Comparison of ENCODE assay signal across 18 cellular contexts in the genomic region with DNA sequence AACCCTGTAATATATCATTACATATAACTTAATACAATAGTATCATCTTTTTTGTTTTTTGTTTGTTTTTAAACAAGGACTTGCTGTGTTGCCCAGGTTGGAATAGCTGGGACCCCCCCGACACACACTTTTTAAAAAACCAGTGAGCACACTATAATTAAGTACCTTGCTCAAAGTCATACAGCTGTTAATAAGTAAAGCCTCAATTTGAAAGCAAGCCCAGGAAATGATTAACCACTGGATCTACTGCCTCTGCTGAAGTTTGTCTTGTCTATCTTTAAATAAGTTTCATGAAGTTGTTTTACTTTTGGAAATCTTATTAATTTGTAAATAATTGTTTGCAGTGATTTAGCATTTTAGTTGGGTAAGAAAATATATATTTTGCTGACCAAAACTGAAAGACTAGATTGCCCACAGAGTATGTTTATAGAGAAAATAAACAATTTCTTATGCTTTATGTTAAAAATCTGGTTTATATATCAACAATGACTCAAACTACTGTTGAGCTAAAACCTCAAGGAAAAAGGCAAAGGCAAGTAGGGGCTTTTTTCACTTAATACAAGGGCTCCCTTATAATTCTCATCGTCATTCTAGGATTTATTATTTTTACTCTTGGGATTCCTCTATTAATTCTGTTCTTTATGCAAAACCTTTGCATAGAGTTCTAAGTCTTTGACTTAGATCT. TPM values are rescaled to one million over a fixed set of nuclear protein-coding genes. Genes with fewer than 3 reads are reported as not detected.
DNase-seq lines count a peak whose midpoint lies in the region; ATAC-seq and TF ChIP-seq lines count a peak whose summit lies in the region.
"Had no signal": no experiment of that assay in that cellular context is flagged by ENCODE, and none has a peak within 500 bp of the region (broad histone marks: within the 10 kb centered on the region; RNA-seq: fewer than 3 reads in every experiment).

No MANE protein-coding gene starts in this region.

- no peak for ATAC-seq in SK-N-SH treated with all-trans-retinoic acid at 6 μM for 48 hours
- ATAC-seq in HG02840 (IDR thresholded peaks at IDR 0.05; ENCODE audit: low FRiP score, unreplicated experiment), result peak; percentile 73
- peak; percentile 92 for ATAC-seq in HG03571 (IDR thresholded peaks at IDR 0.05; ENCODE audit: unreplicated experiment)
- ATAC-seq in gastrocnemius medialis, result no peak
- ATAC-seq: activated CD8-positive, alpha-beta T cell treated with anti-CD3 and anti-CD28 coated beads, Interleukin-2, amount 10 ng/mL, durations not matched to agents 7 days and 5 days; Panc1 had no signal

- no peak overlapping the region for H3K9ac ChIP-seq in SK-N-SH
- H3K9ac ChIP-seq in MM.1S (ENCODE audit: low read length), result no peak overlapping the region

- no peak for TF ChIP-seq CTCF in SK-N-SH (IDR thresholded peaks at IDR 0.05)
- no peak for TF ChIP-seq CTCF in gastrocnemius medialis (IDR thresholded peaks at IDR 0.05 in 4 of 5, conservative IDR thresholded peaks at IDR 0.05 in 1 of 5)
- TF ChIP-seq CTCF in MM.1S (IDR thresholded peaks at IDR 0.05; ENCODE audit: low read length), result no peak

- H3K79me2 ChIP-seq in SK-N-SH (ENCODE audit: insufficient read depth) (no peaks in the 10 kb centered on the region), MM.1S (ENCODE audit: low read length) (no peaks in the 10 kb centered on the region)

- H3K4me3 ChIP-seq in SK-N-SH (ENCODE audit: low read depth in 2 of 2, low read length in 1 of 2), result no peak overlapping the region
- no peak overlapping the region for H3K4me3 ChIP-seq in gastrocnemius medialis
- H3K4me3 ChIP-seq in MM.1S (ENCODE audit: low read length), result no peak overlapping the region
- H3K4me3 ChIP-seq: sigmoid colon, tibial artery had no signal

- TF ChIP-seq POLR2A in gastrocnemius medialis (IDR thresholded peaks at IDR 0.05), result no peak

- POLR2A ChIA-PET in SK-N-SH (lab: Yijun Ruan, JAX), result no interaction called here

- no peak overlapping the region for H3K27ac ChIP-seq in SK-N-SH (ENCODE audit: low read depth in 2 of 2, low read length in 1 of 2)
- H3K27ac ChIP-seq in gastrocnemius medialis, result no peak overlapping the region
- H3K27ac ChIP-seq in MM.1S (ENCODE audit: low read length), result no peak overlapping the region
- H3K27ac ChIP-seq: 22Rv1, sigmoid colon, tibial artery had no signal

- no peak for TF ChIP-seq EP300 in SK-N-SH (IDR thresholded peaks at IDR 0.05; ENCODE audit: borderline replicate concordance in 1 of 2, low read depth in 1 of 2, low read length in 1 of 2)

- no peaks in the 10 kb centered on the region for H3K4me1 ChIP-seq in SK-N-SH (ENCODE audit: control insufficient read depth in 1 of 2, insufficient read depth in 2 of 2, low read depth in 1 of 2, low read length in 1 of 2)
- H3K4me1 ChIP-seq in gastrocnemius medialis, result no peaks in the 10 kb centered on the region
- H3K4me1 ChIP-seq in MM.1S (ENCODE audit: low read length), result no peaks in the 10 kb centered on the region
- H3K4me1 ChIP-seq: sigmoid colon, tibial artery had no signal

- H3K4me2 ChIP-seq in SK-N-SH (no peak overlapping the region), MM.1S (ENCODE audit: low read depth, low read length) (no peak overlapping the region)

- no peak for TF ChIP-seq RAD21 in SK-N-SH (IDR thresholded peaks at IDR 0.05; ENCODE audit: low read length)

- 12% methylated on average over 2 of the region's 2 CpGs for WGBS in SK-N-SH (ENCODE audit: low lambda C conversion rate)

- H3F3A ChIP-seq in SK-N-SH (replicated peaks; ENCODE audit: insufficient read depth) (peaks cover 14% of the 10 kb centered on the region), MM.1S (ENCODE audit: insufficient read depth, low read length) (no peaks in the 10 kb centered on the region)

- H3K9me3 ChIP-seq in SK-N-SH (no peaks in the 10 kb centered on the region), gastrocnemius medialis (no peaks in the 10 kb centered on the region), MM.1S (replicated peaks; ENCODE audit: insufficient read depth, low read length) (no peaks in the 10 kb centered on the region)
- H3K9me3 ChIP-seq: sigmoid colon, tibial artery had no signal

- no peaks in the 10 kb centered on the region for H4K20me1 ChIP-seq in SK-N-SH (ENCODE audit: insufficient read depth)
- H4K20me1 ChIP-seq in MM.1S (ENCODE audit: insufficient read depth, low read length), result no peaks in the 10 kb centered on the region

- in situ Hi-C loops in gastrocnemius medialis (cut with MboI; ENCODE audit: low sequenced_read_pairs in 4 of 4), result no loop called here

- H3K36me3 ChIP-seq in SK-N-SH (replicated peaks in 1 of 2; ENCODE audit: control insufficient read depth in 1 of 2, insufficient read depth in 2 of 2, low read length in 1 of 2) (no peaks in the 10 kb centered on the region), gastrocnemius medialis (no peaks in the 10 kb centered on the region), MM.1S (replicated peaks; ENCODE audit: insufficient read depth, low read length) (no peaks in the 10 kb centered on the region)
- H3K36me3 ChIP-seq: sigmoid colon, tibial artery had no signal

- no peaks in the 10 kb centered on the region for H3K27me3 ChIP-seq in SK-N-SH (ENCODE audit: insufficient read depth)
- H3K27me3 ChIP-seq in gastrocnemius medialis, result no peaks in the 10 kb centered on the region
- H3K27me3 ChIP-seq in MM.1S (replicated peaks; ENCODE audit: insufficient read depth, low read length), result no peaks in the 10 kb centered on the region
- H3K27me3 ChIP-seq: sigmoid colon had no signal

- H3K9me2 ChIP-seq in SK-N-SH, result no peaks in the 10 kb centered on the region
- H3K9me2 ChIP-seq in MM.1S (replicated peaks; ENCODE audit: insufficient read depth, low read length), result no peaks in the 10 kb centered on the region

- intact Hi-C loops in gastrocnemius medialis (cut with DNase I; ENCODE audit: low total_unique reads), result no loop called here

- DNase-seq in SK-N-SH, result no peak
- no peak for DNase-seq in gastrocnemius medialis
- no peak for DNase-seq in NCI-H146 treated with DMSO at 0.1 percent for 48 hours (lab: John Stamatoyannopoulos, UW; ENCODE audit: unreplicated experiment)
- DNase-seq in MM.1S, result no peak
- DNase-seq in activated naive CD4-positive, alpha-beta T cell treated with Interleukin-2 at 50 U/mL for 16 hours, result no peak
- DNase-seq: activated CD8-positive, alpha-beta T cell treated with anti-CD3 and anti-CD28 coated beads, Interleukin-2, amount 10 ng/mL, durations not matched to agents 7 days and 5 days; activated naive CD4-positive, alpha-beta T cell treated with anti-CD3 and anti-CD28 coated beads, Interleukin-2, amount 10 ng/mL, durations not matched to agents 7 days and 5 days; CD8-positive, alpha-beta memory T cell; naive B cell; NCI-H1092 treated with DMSO at 0.1 percent for 48 hours; NCI-H446 treated with DMSO at 0.1 percent for 48 hours; sigmoid colon; tibial artery had no signal

- H2AFZ ChIP-seq in SK-N-SH (ENCODE audit: low read depth) (0 out of 2 replicates have a peak overlapping the region, but pooled peaks have one; percentile 9), MM.1S (ENCODE audit: low read length) (no peak overlapping the region)

- CTCF ChIA-PET in SK-N-SH (lab: Yijun Ruan, JAX), result interaction anchor here (1.6 kb wide), 1 partner anchor 257 kb away, joined by 6 read pairs; no protein-coding TSS in a partner anchor

TF ChIP-seq in SK-N-SH, 30 proteins besides CTCF, POLR2A, EP300 and RAD21 (continues in another document):
- TF ChIP-seq RXRA (IDR thresholded peaks at IDR 0.05; ENCODE audit: borderline replicate concordance, low read depth) (no peak), EZH2phosphoT487 (IDR thresholded peaks at IDR 0.05; ENCODE audit: borderline replicate concordance, low read depth) (no peak), RFX5 (IDR thresholded peaks at IDR 0.05; ENCODE audit: low read length) (no peak), SIN3A (IDR thresholded peaks at IDR 0.05; ENCODE audit: borderline replicate concordance, low read depth, low read length) (no peak)
- TF ChIP-seq, protein P1, sequence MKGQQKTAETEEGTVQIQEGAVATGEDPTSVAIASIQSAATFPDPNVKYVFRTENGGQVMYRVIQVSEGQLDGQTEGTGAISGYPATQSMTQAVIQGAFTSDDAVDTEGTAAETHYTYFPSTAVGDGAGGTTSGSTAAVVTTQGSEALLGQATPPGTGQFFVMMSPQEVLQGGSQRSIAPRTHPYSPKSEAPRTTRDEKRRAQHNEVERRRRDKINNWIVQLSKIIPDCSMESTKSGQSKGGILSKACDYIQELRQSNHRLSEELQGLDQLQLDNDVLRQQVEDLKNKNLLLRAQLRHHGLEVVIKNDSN (IDR thresholded peaks at IDR 0.05; ENCODE audit: borderline replicate concordance, low read depth), result no peak

TF ChIP-seq in SK-N-SH treated with all-trans-retinoic acid at 6 μM for 48 hours, 23 proteins besides CTCF, POLR2A, EP300 and RAD21 (continues in another document):
- TF ChIP-seq, protein P2, sequence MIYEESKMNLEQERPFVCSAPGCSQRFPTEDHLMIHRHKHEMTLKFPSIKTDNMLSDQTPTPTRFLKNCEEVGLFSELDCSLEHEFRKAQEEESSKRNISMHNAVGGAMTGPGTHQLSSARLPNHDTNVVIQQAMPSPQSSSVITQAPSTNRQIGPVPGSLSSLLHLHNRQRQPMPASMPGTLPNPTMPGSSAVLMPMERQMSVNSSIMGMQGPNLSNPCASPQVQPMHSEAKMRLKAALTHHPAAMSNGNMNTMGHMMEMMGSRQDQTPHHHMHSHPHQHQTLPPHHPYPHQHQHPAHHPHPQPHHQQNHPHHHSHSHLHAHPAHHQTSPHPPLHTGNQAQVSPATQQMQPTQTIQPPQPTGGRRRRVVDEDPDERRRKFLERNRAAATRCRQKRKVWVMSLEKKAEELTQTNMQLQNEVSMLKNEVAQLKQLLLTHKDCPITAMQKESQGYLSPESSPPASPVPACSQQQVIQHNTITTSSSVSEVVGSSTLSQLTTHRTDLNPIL (CRISPR knock-in tag; IDR thresholded peaks at IDR 0.05; ENCODE audit: low read depth), result no peak
- TF ChIP-seq ZNF70 (CRISPR knock-in tag; IDR thresholded peaks at IDR 0.05), result no peak

RNA-seq across cellular contexts. Expression of a gene that starts 5.8 kb away (rescaled TPM):
- 4.4 and 5.7 TPM in 2 replicates for polyA plus RNA-seq in SK-N-SH (2012; rRNA removed)
- polyA plus RNA-seq in SK-N-SH (2012; cell fraction: cytosol; rRNA removed), result 5.9 and 6.9 TPM in 2 replicates
- polyA plus RNA-seq in SK-N-SH (2012; cell fraction: nucleus; rRNA removed), result 4.3 and 8.1 TPM in 2 replicates
- total RNA-seq in gastrocnemius medialis, result 10 to 100 TPM in 2 of 4 donors, 1 to 10 TPM in 2; 6.9 to 28.9 (median 14.6) TPM

RNA-seq across cellular contexts. Expression of a gene that starts 54.0 kb away (rescaled TPM):
- 8.4 and 9.7 TPM in 2 replicates for polyA plus RNA-seq in SK-N-SH (2012; rRNA removed)
- polyA plus RNA-seq in SK-N-SH (2012; cell fraction: cytosol; rRNA removed), result 9.7 and 11.0 TPM in 2 replicates
- 8.9 and 16.3 TPM in 2 replicates for polyA plus RNA-seq in SK-N-SH (2012; cell fraction: nucleus; rRNA removed)
- total RNA-seq in gastrocnemius medialis, result 10 to 100 TPM; 10.5 to 20.6 (median 18.6) TPM

RNA-seq across cellular contexts. Expression of a gene that starts 54.4 kb away (rescaled TPM):
- 9.5 and 12.2 TPM in 2 replicates for polyA plus RNA-seq in SK-N-SH (2012; rRNA removed)
- polyA plus RNA-seq in SK-N-SH (2012; cell fraction: cytosol; rRNA removed), result 14.1 and 14.3 TPM in 2 replicates
- 2.2 and 4.3 TPM in 2 replicates for polyA plus RNA-seq in SK-N-SH (2012; cell fraction: nucleus; rRNA removed)
- 1 to 10 TPM; 5.2 to 9.8 (median 6.2) TPM for total RNA-seq in gastrocnemius medialis

Comparison
In these comparisons a context has a peak if more than half of its experiments do, and no peak if none do; other contexts are left out.
1. ATAC-seq: peak in HG02840 (single experiment) and HG03571 (single experiment); none in SK-N-SH treated with all-trans-retinoic acid at 6 μM for 48 hours (single experiment) and gastrocnemius medialis (0 of 2).